31 cellular contexts compared by ENCODE assay signal in genomic region chr11:67520856-67521824, GRCh38. TPM values are rescaled to one million over a fixed set of nuclear protein-coding genes. Genes with fewer than 3 reads are reported as not detected.
"Had no signal": no experiment of that assay in that cellular context is flagged by ENCODE, and none has a peak within 500 bp of the region (broad histone marks: within the 10 kb centered on the region; RNA-seq: fewer than 3 reads in every experiment).

No MANE protein-coding gene starts in this region.

- H3K9ac ChIP-seq: SK-N-SH had no signal

- FAIRE-seq: TTC549 had no signal

- H3K4me3 ChIP-seq: Peyer's patch, SJSA1 had no signal

- H3K4me1 ChIP-seq: SJSA1 had no signal

- ATAC-seq: activated CD8-positive, alpha-beta T cell treated with anti-CD3 and anti-CD28 coated beads, Interleukin-2, amount 10 ng/mL, durations not matched to agents 7 days and 5 days; activated naive CD8-positive, alpha-beta T cell treated with anti-CD3 and anti-CD28 coated beads, Interleukin-2, amount 50 U/mL, for 24 hours; PC-3 had no signal

- DNase-seq: activated CD4-positive, alpha-beta T cell treated with anti-CD3 and anti-CD28 coated beads, Interleukin-2, amount 10 ng/mL, durations not matched to agents 7 days and 5 days; activated CD4-positive, alpha-beta T cell treated with anti-CD3 and anti-CD28 coated beads, Interleukin-2, amount 50 U/mL, for 48 hours; activated CD8-positive, alpha-beta T cell treated with anti-CD3 and anti-CD28 coated beads, Interleukin-2, amount 10 ng/mL, durations not matched to agents 7 days and 5 days; activated naive CD4-positive, alpha-beta T cell treated with anti-CD3 and anti-CD28 coated beads, Interleukin-2, amount 10 ng/mL, durations not matched to agents 7 days and 5 days; activated naive CD8-positive, alpha-beta T cell treated with anti-CD3 and anti-CD28 coated beads, Interleukin-2, amount 50 U/mL, for 24 hours; activated T-cell treated with anti-CD3 and anti-CD28 coated beads, Interleukin-2, amount 50 U/mL, for 24 hours; anterior cingulate cortex; brain microvascular endothelial cell; central memory CD4-positive, alpha-beta T cell; MM.1S; MV-4-11; NCI-H1092 treated with DMSO at 0.1 percent for 48 hours; NCI-H1417; NCI-H146; NCI-H187; NCI-H2029 treated with DMSO at 0.1 percent for 48 hours; NCI-H2107; NCI-H2171; NCI-H510A; NCI-H526; NCI-H748 treated with DMSO at 0.1 percent for 48 hours; NK-92 treated with Interleukin-12 subunit alpha and Interleukin-12 subunit beta, amount 100 ng/mL, for 24 hours; PC-3; Peyer's patch; RPMI8226; SHP77 treated with DMSO at 0.1 percent for 48 hours; SK-N-SH had no signal

- H3K36me3 ChIP-seq: brain microvascular endothelial cell, Peyer's patch, SJSA1 had no signal

- H3K27ac ChIP-seq: brain microvascular endothelial cell, Peyer's patch, SJSA1 had no signal

- H3K9me3 ChIP-seq: Peyer's patch, SJSA1, SK-N-SH had no signal

RNA-seq across cellular contexts. Expression of gene CABP2, which starts 2.1 kb away (rescaled TPM):
- total RNA-seq: activated CD4-positive, alpha-beta T cell treated with anti-CD3 and anti-CD28 coated beads, Interleukin-2, amount 10 ng/mL, durations not matched to agents 7 days and 5 days; activated CD8-positive, alpha-beta T cell treated with anti-CD3 and anti-CD28 coated beads, Interleukin-2, amount 10 ng/mL, durations not matched to agents 7 days and 5 days; activated T-helper 2 cell treated with anti-CD3 and anti-CD28 coated beads, Interferon-gamma antibody, Interleukin-2, Interleukin-4, amounts not matched to agents 10 μg/mL and 5 μg/mL and 100 μg/mL, durations not matched to agents 14 hours and 24 hours and 36 hours; cerebellum; PC-3; Peyer's patch; SJSA1 had no signal
- polyA plus RNA-seq: SK-N-SH had no signal
